ENCODE assay signal across 8 cellular contexts in genomic region chr22:50305658-50306566, GRCh38. TPM values are rescaled to one million over a fixed set of nuclear protein-coding genes. Genes with fewer than 3 reads are reported as not detected.
A peak's percentile ranks its signal among the peaks of the same experiment; 100 is the strongest.
DNase-seq lines count a peak whose midpoint lies in the region; ATAC-seq and TF ChIP-seq lines count a peak whose summit lies in the region.

No MANE protein-coding gene starts in this region.

- H3K4me3 ChIP-seq in BLaER1 = peak overlapping the region; percentile 99

- no peaks in the 10 kb centered on the region for H3K36me3 Mint-ChIP-seq in activated naive CD8-positive, alpha-beta T cell treated with anti-CD3 and anti-CD28 coated beads for 36 hours

- peak overlapping the region; percentile 57 for H3K4me3 Mint-ChIP-seq in activated naive CD8-positive, alpha-beta T cell treated with anti-CD3 and anti-CD28 coated beads for 36 hours

- no peak overlapping the region for H3K27ac Mint-ChIP-seq in activated naive CD8-positive, alpha-beta T cell treated with anti-CD3 and anti-CD28 coated beads for 36 hours

- DNase-seq in NCI-H2171 treated with DMSO at 0.1 percent for 48 hours (lab: John Stamatoyannopoulos, UW) (peak; percentile 75), glomerular endothelial cell (ENCODE audit: extremely low read depth, low read depth, low spot score) (peak; percentile 48), omental fat pad (ENCODE audit: low spot score) (peak; percentile 84), OCI-M1 (lab: John Stamatoyannopoulos, UW) (no peak)
- no peak for DNase-seq in activated naive CD8-positive, alpha-beta T cell treated with anti-CD3 and anti-CD28 coated beads for 36 hours
- DNase-seq in stimulated activated CD4-positive, alpha-beta T cell treated with anti-CD3 and anti-CD28 coated beads, Interleukin-1b, Interleukin-23, amount 100 ng/mL, for 48 hours = no peak

- peak overlapping the region; percentile 99 for H3K9ac ChIP-seq in BLaER1

- TF ChIP-seq POLR2A in GM18951 (IDR thresholded peaks at IDR 0.05; ENCODE audit: extremely low read depth, insufficient read depth, insufficient read length) = peak; percentile 61

- no peaks in the 10 kb centered on the region for H3K9me3 ChIP-seq in BLaER1

- peaks cover 83% of the 10 kb centered on the region for H3K4me1 ChIP-seq in BLaER1

- H3K36me3 ChIP-seq in BLaER1 = no peaks in the 10 kb centered on the region

- H3K27ac ChIP-seq in BLaER1 = peak overlapping the region; percentile 98

- H3K27me3 ChIP-seq in BLaER1 = no peaks in the 10 kb centered on the region

- H3K4me1 Mint-ChIP-seq in activated naive CD8-positive, alpha-beta T cell treated with anti-CD3 and anti-CD28 coated beads for 36 hours = peaks cover 11% of the 10 kb centered on the region

- in situ Hi-C loops in GM18951 (cut with MboI; ENCODE audit: low sequenced_read_pairs, unreplicated experiment) = no loop called here

- peak overlapping the region; percentile 100 for H3K4me2 ChIP-seq in BLaER1

- no peak for TF ChIP-seq CTCF in omental fat pad (IDR thresholded peaks at IDR 0.05)

- H3K27me3 Mint-ChIP-seq in activated naive CD8-positive, alpha-beta T cell treated with anti-CD3 and anti-CD28 coated beads for 36 hours = peaks cover 18% of the 10 kb centered on the region

- H3K9me3 Mint-ChIP-seq in activated naive CD8-positive, alpha-beta T cell treated with anti-CD3 and anti-CD28 coated beads for 36 hours = no peaks in the 10 kb centered on the region

- peaks cover 62% of the 10 kb centered on the region for H4K20me1 ChIP-seq in BLaER1

- ATAC-seq in omental fat pad (ENCODE audit: low FRiP score) = peak; percentile 73

RNA-seq across cellular contexts. Expression of gene PLXNB2, which starts 1.5 kb away (rescaled TPM):
- total RNA-seq in activated naive CD8-positive, alpha-beta T cell treated with anti-CD3 and anti-CD28 coated beads for 36 hours = 10 to 100 TPM; 16.1 to 16.8 TPM
- 130 and 233 TPM in 2 replicates for total RNA-seq in glomerular endothelial cell
- total RNA-seq in omental fat pad = 100 to 1,000 TPM in 3 of 4 donors, 10 to 100 TPM in 1; 91.4 to 130 (median 115) TPM

RNA-seq across cellular contexts. Expression of gene DENND6B, which starts 20.9 kb away (rescaled TPM):
- total RNA-seq in activated naive CD8-positive, alpha-beta T cell treated with anti-CD3 and anti-CD28 coated beads for 36 hours = 1 to 10 TPM; 4.2 to 4.7 TPM
- total RNA-seq in glomerular endothelial cell (6.4 and 15.2 TPM in 2 replicates), omental fat pad (1 to 10 TPM; 2.2 to 3.1 (median 2.7) TPM)

RNA-seq across cellular contexts. Expression of gene MAPK11, which starts 35.7 kb away (rescaled TPM):
- total RNA-seq in activated naive CD8-positive, alpha-beta T cell treated with anti-CD3 and anti-CD28 coated beads for 36 hours = 1 to 10 TPM; 3.2 to 3.3 TPM
- total RNA-seq in glomerular endothelial cell = 34.5 and 39.3 TPM in 2 replicates
- 10 to 100 TPM; 12.1 to 38.9 (median 20.4) TPM for total RNA-seq in omental fat pad

RNA-seq across cellular contexts. Expression of gene PPP6R2, which starts 37.2 kb away (rescaled TPM):
- total RNA-seq in activated naive CD8-positive, alpha-beta T cell treated with anti-CD3 and anti-CD28 coated beads for 36 hours = 10 to 100 TPM; 38.3 to 41.2 TPM
- total RNA-seq in glomerular endothelial cell (46.5 and 67.4 TPM in 2 replicates), omental fat pad (10 to 100 TPM; 35.6 to 64.6 (median 41.7) TPM)

RNA-seq across cellular contexts. Expression of gene MAPK12, which starts 44.4 kb away (rescaled TPM):
- total RNA-seq in activated naive CD8-positive, alpha-beta T cell treated with anti-CD3 and anti-CD28 coated beads for 36 hours = 1 to 10 TPM; 3.5 to 3.6 TPM
- total RNA-seq in glomerular endothelial cell (72.5 and 74.8 TPM in 2 replicates), omental fat pad (10 to 100 TPM in 3 of 4 donors, 1 to 10 TPM in 1; 7.9 to 31.1 (median 17.8) TPM)

Comparison
In these comparisons a context has a peak if more than half of its experiments do, and no peak if none do; other contexts are left out.
1. DNase-seq: peak in NCI-H2171 treated with DMSO at 0.1 percent for 48 hours (single experiment), glomerular endothelial cell (single experiment) and omental fat pad (single experiment); none in activated naive CD8-positive, alpha-beta T cell treated with anti-CD3 and anti-CD28 coated beads for 36 hours (single experiment), stimulated activated CD4-positive, alpha-beta T cell treated with anti-CD3 and anti-CD28 coated beads, Interleukin-1b, Interleukin-23, amount 100 ng/mL, for 48 hours (single experiment) and OCI-M1 (single experiment).